Comparison of ENCODE assay signal across 12 cellular contexts in genomic region chr10:114068054-114068707, GRCh38. TPM values are rescaled to one million over a fixed set of nuclear protein-coding genes. Genes with fewer than 3 reads are reported as not detected.
DNase-seq lines count a peak whose midpoint lies in the region; ATAC-seq and TF ChIP-seq lines count a peak whose summit lies in the region.
"Had no signal": no experiment of that assay in that cellular context is flagged by ENCODE, and none has a peak within 500 bp of the region (broad histone marks: within the 10 kb centered on the region; RNA-seq: fewer than 3 reads in every experiment).

No MANE protein-coding gene starts in this region.

- peaks cover 4% of the 10 kb centered on the region for H3K27me3 Mint-ChIP-seq in activated CD4-positive, alpha-beta T cell treated with anti-CD3 and anti-CD28 coated beads for 36 hours

- peak overlapping the region; percentile 32 for H3K27ac Mint-ChIP-seq in activated CD4-positive, alpha-beta T cell treated with anti-CD3 and anti-CD28 coated beads for 36 hours
- H3K27ac Mint-ChIP-seq: activated B cell treated with CpG ODN at 0.5 μM for 24 hours had no signal

- no peak for TF ChIP-seq CTCF in OCI-LY7 (conservative IDR thresholded peaks at IDR 0.05; ENCODE audit: low read length)
- TF ChIP-seq CTCF in epithelial cell of esophagus (IDR thresholded peaks at IDR 0.05; ENCODE audit: insufficient read depth, low read depth, low read length, missing control alignments), result no peak
- TF ChIP-seq CTCF in ovary (IDR thresholded peaks at IDR 0.05), result no peak

- H3K4me1 ChIP-seq in OCI-LY7 (ENCODE audit: insufficient read depth, low read length, poor library complexity, severe bottlenecking) (peaks cover 28% of the 10 kb centered on the region), skeletal muscle satellite cell (ENCODE audit: control insufficient read depth, insufficient read depth, low read length) (no peaks in the 10 kb centered on the region), ovary (ENCODE audit: insufficient read depth) (no peaks in the 10 kb centered on the region)

- TF ChIP-seq POLR2A in ovary (IDR thresholded peaks at IDR 0.05), result no peak

- H2AFZ ChIP-seq in OCI-LY7 (ENCODE audit: low read length), result peak overlapping the region; percentile 49

- ATAC-seq in activated CD4-positive, alpha-beta T cell treated with anti-CD3 and anti-CD28 coated beads for 36 hours, result no peak
- ATAC-seq in HG02970 (IDR thresholded peaks at IDR 0.05; ENCODE audit: low FRiP score, unreplicated experiment) (no peak), GM19452 (IDR thresholded peaks at IDR 0.05; ENCODE audit: unreplicated experiment) (no peak)

- H3K4me2 ChIP-seq in OCI-LY7 (ENCODE audit: low read length) (peak overlapping the region; percentile 35), skeletal muscle satellite cell (ENCODE audit: low read length) (peak overlapping the region; percentile 22)

- no peak overlapping the region for H3K4me3 ChIP-seq in OCI-LY7 (ENCODE audit: low read depth, low read length, poor library complexity, severe bottlenecking)
- peak overlapping the region; percentile 14 for H3K4me3 ChIP-seq in epithelial cell of esophagus (ENCODE audit: low read length)
- H3K4me3 ChIP-seq in skeletal muscle satellite cell (ENCODE audit: low read length), result no peak overlapping the region
- H3K4me3 ChIP-seq in ovary, result no peak overlapping the region

- no peaks in the 10 kb centered on the region for H3K36me3 ChIP-seq in OCI-LY7 (ENCODE audit: insufficient read depth, low read length)
- H3K36me3 ChIP-seq in skeletal muscle satellite cell (ENCODE audit: insufficient read depth, low read length), result no peaks in the 10 kb centered on the region
- no peaks in the 10 kb centered on the region for H3K36me3 ChIP-seq in ovary

- H3K4me3 Mint-ChIP-seq in activated CD4-positive, alpha-beta T cell treated with anti-CD3 and anti-CD28 coated beads for 36 hours, result no peak overlapping the region
- H3K4me3 Mint-ChIP-seq: activated B cell treated with CpG ODN at 0.5 μM for 24 hours had no signal

- CTCF ChIA-PET in activated CD4-positive, alpha-beta T cell treated with anti-CD3 and anti-CD28 coated beads for 36 hours (lab: Charles Lee), result interaction anchor here (0.8 to 1.7 kb wide), 2 partner anchors 8 to 13 kb away, joined by 4 read pairs; no protein-coding TSS in a partner anchor
- CTCF ChIA-PET in OCI-LY7 (lab: Charles Lee; ENCODE audit: unreplicated experiment), result no interaction called here

- BruUV-seq in OCI-LY7 (replicated peaks; lab: Mats Ljungman, UMichigan), result no TSS peak

- H3K9me3 Mint-ChIP-seq in activated CD4-positive, alpha-beta T cell treated with anti-CD3 and anti-CD28 coated beads for 36 hours (ENCODE audit: low read depth), result no peaks in the 10 kb centered on the region
- H3K9me3 Mint-ChIP-seq: activated B cell treated with CpG ODN at 0.5 μM for 24 hours had no signal

- WGBS in ovary, 3 donors, result 75 to 79% (median 78%) methylated on average over 6 of the region's 6 CpGs

- H3K9me3 ChIP-seq in OCI-LY7 (ENCODE audit: low read length) (no peaks in the 10 kb centered on the region), skeletal muscle satellite cell (replicated peaks; ENCODE audit: low read length) (no peaks in the 10 kb centered on the region), ovary (no peaks in the 10 kb centered on the region)

- no peak for DNase-seq in activated CD4-positive, alpha-beta T cell treated with anti-CD3 and anti-CD28 coated beads for 36 hours
- DNase-seq in activated CD4-positive, alpha-beta T cell treated with anti-CD3 and anti-CD28 coated beads for 4 hours, result no peak
- DNase-seq in OCI-LY7 (ENCODE audit: low spot score), result no peak
- peak; percentile 93 for DNase-seq in epithelial cell of esophagus (ENCODE audit: low read depth)
- no peak for DNase-seq in ovary
- DNase-seq: activated B cell treated with CpG ODN at 0.5 μM for 24 hours, H7, IMR-90, SHP77 treated with DMSO at 0.1 percent for 48 hours had no signal

- peaks cover 9% of the 10 kb centered on the region for H3K4me1 Mint-ChIP-seq in activated CD4-positive, alpha-beta T cell treated with anti-CD3 and anti-CD28 coated beads for 36 hours

- H3K27me3 ChIP-seq in skeletal muscle satellite cell (ENCODE audit: control insufficient read depth, insufficient read depth, low read length) (no peaks in the 10 kb centered on the region), ovary (no peaks in the 10 kb centered on the region)

- no peaks in the 10 kb centered on the region for H3K9me2 ChIP-seq in OCI-LY7 (ENCODE audit: insufficient read depth, low read length)

- intact Hi-C loops in activated CD4-positive, alpha-beta T cell treated with anti-CD3 and anti-CD28 coated beads for 36 hours (cut with DNase I, micrococcal nuclease), result no loop called here
- intact Hi-C loops in OCI-LY7 (cut with micrococcal nuclease; ENCODE audit: unreplicated experiment) (no loop called here), ovary (cut with DNase I) (no loop called here)

- no peaks in the 10 kb centered on the region for H4K20me1 ChIP-seq in OCI-LY7 (ENCODE audit: insufficient read depth, low read length)

- POLR2A ChIA-PET in activated CD4-positive, alpha-beta T cell treated with anti-CD3 and anti-CD28 coated beads for 36 hours (lab: Charles Lee), result no interaction called here
- POLR2A ChIA-PET in OCI-LY7 (lab: Charles Lee), result interaction anchor here (1.0 to 1.5 kb wide), 8 partner anchors 9 to 209 kb away, joined by 3 to 5 read pairs (median 3); no protein-coding TSS in a partner anchor

- no peaks in the 10 kb centered on the region for H3K36me3 Mint-ChIP-seq in activated CD4-positive, alpha-beta T cell treated with anti-CD3 and anti-CD28 coated beads for 36 hours (ENCODE audit: low read depth)

- H3K27ac ChIP-seq in OCI-LY7 (ENCODE audit: low read depth, low read length, poor library complexity, severe bottlenecking) (no peak overlapping the region), ovary (no peak overlapping the region)

- H3K9ac ChIP-seq in skeletal muscle satellite cell (ENCODE audit: low read depth, low read length), result no peak overlapping the region

- no peak for TF ChIP-seq EP300 in ovary (IDR thresholded peaks at IDR 0.05)

- no peaks in the 10 kb centered on the region for H3K79me2 ChIP-seq in OCI-LY7 (ENCODE audit: insufficient read depth, low read depth, low read length)

RNA-seq across cellular contexts. Expression of gene ADRB1, which starts 24.5 kb away (rescaled TPM):
- not detected for total RNA-seq in activated CD4-positive, alpha-beta T cell treated with anti-CD3 and anti-CD28 coated beads for 36 hours
- total RNA-seq in OCI-LY7 (2014; rRNA removed; shearing (Covaris generic)), result 1.1 and 2.0 TPM in 2 replicates
- total RNA-seq in OCI-LY7 (2022), result 1.3 and 1.4 TPM in 2 replicates
- total RNA-seq in skeletal muscle satellite cell (2012; rRNA removed), result not detected in 2 replicates
- 1 to 10 TPM in 1 of 7 donors, under 1 TPM in 4, not detected in 2; 0.13 to 1.1 (median 0.24) TPM for total RNA-seq in ovary
- polyA plus RNA-seq in ovary, result under 1 TPM in 1 of 2 donors, not detected in 1; 0.13 TPM
- total RNA-seq: activated B cell treated with CpG ODN at 0.5 μM for 24 hours, IMR-90 had no signal
- polyA plus RNA-seq: IMR-90 had no signal
